In the genomic region with DNA sequence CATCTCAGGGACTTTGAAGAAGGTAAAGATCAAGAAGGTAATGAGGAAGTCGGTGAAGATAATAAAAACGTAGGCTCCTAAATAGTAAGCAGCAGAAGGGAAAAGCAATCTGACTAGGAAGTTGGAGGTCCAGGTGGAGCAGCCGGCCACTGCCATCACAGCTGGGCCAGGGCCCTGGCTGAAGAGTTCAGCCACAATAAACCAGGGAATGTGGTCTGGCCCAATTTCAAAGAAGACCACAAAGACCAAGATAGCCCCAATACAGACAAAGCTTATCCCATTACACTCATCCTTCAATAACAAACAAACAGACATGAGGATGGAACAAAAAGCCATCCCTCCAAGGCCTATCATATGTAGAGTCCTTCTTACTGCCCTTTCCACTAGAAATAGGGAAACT, we compare ENCODE assay signal across 18 cellular contexts. TPM values are rescaled to one million over a fixed set of nuclear protein-coding genes. Genes with fewer than 3 reads are reported as not detected.
DNase-seq lines count a peak whose midpoint lies in the region; ATAC-seq, FAIRE-seq and TF ChIP-seq lines count a peak whose summit lies in the region.
"Had no signal": no experiment of that assay in that cellular context is flagged by ENCODE, and none has a peak within 500 bp of the region (broad histone marks: within the 10 kb centered on the region; RNA-seq: fewer than 3 reads in every experiment).

No MANE protein-coding gene starts in this region.

- intact Hi-C loops in left colon (cut with DNase I, micrococcal nuclease) (no loop called here), pancreas (cut with DNase I) (no loop called here)

- peak overlapping the region; percentile 63 for H4K91ac ChIP-seq in trophoblast cell (ENCODE audit: low read depth, low read length)

- DNase-seq in EH (ENCODE audit: low read depth) (peak; percentile 10), left colon (no peak), trophoblast cell (no peak), germinal center (ENCODE audit: low spot score) (no peak), NCI-H524 treated with DMSO at 0.1 percent for 48 hours (lab: John Stamatoyannopoulos, UW) (no peak), pancreas (no peak)
- DNase-seq: CD4-positive, CD25-positive, alpha-beta regulatory T cell; DMS153; DMS79 treated with DMSO at 0.1 percent for 48 hours; GDM1; HCEC 1CT; HFFc6; IMR-90; KBM-7 had no signal

- H3K9me3 ChIP-seq in BLaER1 (no peaks in the 10 kb centered on the region), trophoblast cell (ENCODE audit: insufficient read depth, low read depth, low read length) (no peaks in the 10 kb centered on the region), pancreas (no peaks in the 10 kb centered on the region)

- no peak overlapping the region for H3K4ac ChIP-seq in trophoblast cell (ENCODE audit: low read depth, low read length)

- peak overlapping the region; percentile 69 for H3K14ac ChIP-seq in trophoblast cell (ENCODE audit: low read length)

- no peak overlapping the region for H3K18ac ChIP-seq in trophoblast cell (ENCODE audit: low read length)

- ATAC-seq in left colon, result peak; percentile 66
- ATAC-seq in GM18519 (IDR thresholded peaks at IDR 0.05; ENCODE audit: low FRiP score, unreplicated experiment), result no peak
- no peak for ATAC-seq in pancreas

- WGBS in trophoblast cell (ENCODE audit: extremely low coverage, insufficient coverage, insufficient read length), result no CpG with 5 or more reads among the region's 3 CpGs
- WGBS in pancreas, 2 donors, result 83 to 96% methylated on average over 3 of the region's 3 CpGs

- no peak overlapping the region for H2BK12ac ChIP-seq in trophoblast cell (ENCODE audit: low read length)

- peaks cover 9% of the 10 kb centered on the region for H3K79me1 ChIP-seq in trophoblast cell (ENCODE audit: low read length)

- H3K27ac ChIP-seq in BLaER1 (no peak overlapping the region), trophoblast cell (ENCODE audit: low read depth, low read length) (no peak overlapping the region), pancreas (no peak overlapping the region)
- H3K27ac ChIP-seq: HL-60 had no signal

- no peak for TF ChIP-seq CTCF in pancreas (IDR thresholded peaks at IDR 0.05)

- H3K27me3 ChIP-seq in BLaER1, result no peaks in the 10 kb centered on the region
- H3K27me3 ChIP-seq in trophoblast cell (ENCODE audit: insufficient read depth, low read length), result no peaks in the 10 kb centered on the region
- H3K27me3 ChIP-seq in pancreas, result no peaks in the 10 kb centered on the region

- FAIRE-seq in pancreas (lab: Jason Lieb, UNC), result no peak
- FAIRE-seq: D721Med had no signal

- H3K4me3 ChIP-seq in BLaER1 (no peak overlapping the region), trophoblast cell (ENCODE audit: low read depth, low read length) (no peak overlapping the region), pancreas (no peak overlapping the region)

- H4K12ac ChIP-seq in trophoblast cell (ENCODE audit: low read depth, low read length), result no peak overlapping the region

- no peak overlapping the region for H2BK5ac ChIP-seq in trophoblast cell (ENCODE audit: low read depth, low read length, poor library complexity)

- H2AFZ ChIP-seq in trophoblast cell (ENCODE audit: insufficient read depth, low read length, poor library complexity), result no peak overlapping the region

- no peak overlapping the region for H3K23ac ChIP-seq in trophoblast cell (ENCODE audit: low read length)

- H4K8ac ChIP-seq in trophoblast cell (ENCODE audit: low read depth, low read length), result no peak overlapping the region

- H3K4me1 ChIP-seq in BLaER1 (peaks cover 20% of the 10 kb centered on the region), trophoblast cell (ENCODE audit: control insufficient read depth in 1 of 2, insufficient read depth in 2 of 2, low read length in 2 of 2) (peaks cover 4 to 17% of the 10 kb centered on the region in 2 experiments), pancreas (peaks cover 0 to 13% (median 5%) of the 10 kb centered on the region in 3 donors)

- H2BK120ac ChIP-seq in trophoblast cell (ENCODE audit: insufficient read depth, low read length, poor library complexity), result peak overlapping the region; percentile 64

- no peaks in the 10 kb centered on the region for H3K79me2 ChIP-seq in trophoblast cell (ENCODE audit: control insufficient read depth, insufficient read depth, low read length, poor library complexity)

- peak overlapping the region; percentile 92 for H2AK5ac ChIP-seq in trophoblast cell (ENCODE audit: low read length)

- H3K36me3 ChIP-seq in BLaER1 (no peaks in the 10 kb centered on the region), trophoblast cell (ENCODE audit: control insufficient read depth in 1 of 2, insufficient read depth in 2 of 2, low read length in 2 of 2) (no peaks in the 10 kb centered on the region), pancreas (no peaks in the 10 kb centered on the region)

- no peaks in the 10 kb centered on the region for H4K20me1 ChIP-seq in BLaER1

- peak overlapping the region; percentile 55 for H3K4me2 ChIP-seq in BLaER1
- H3K4me2 ChIP-seq in trophoblast cell (ENCODE audit: low read length), result no peak overlapping the region

- H3K9ac ChIP-seq in BLaER1 (no peak overlapping the region), trophoblast cell (ENCODE audit: low read length) (no peak overlapping the region)

RNA-seq across cellular contexts. Expression of a gene that starts 18.4 kb away (rescaled TPM):
- total RNA-seq in left colon (100 to 1,000 TPM in 1 of 2 donors, 10 to 100 TPM in 1; 84.3 to 117 TPM), pancreas (10 to 100 TPM; 44.3 to 89.8 (median 54.4) TPM)
- polyA plus RNA-seq in trophoblast cell (2013), result 35.4 and 36.0 TPM in 2 replicates
- polyA plus RNA-seq in pancreas, result 10 to 100 TPM; 15.5 to 26.5 TPM
